9 cellular contexts compared by ENCODE assay signal in the genomic region with DNA sequence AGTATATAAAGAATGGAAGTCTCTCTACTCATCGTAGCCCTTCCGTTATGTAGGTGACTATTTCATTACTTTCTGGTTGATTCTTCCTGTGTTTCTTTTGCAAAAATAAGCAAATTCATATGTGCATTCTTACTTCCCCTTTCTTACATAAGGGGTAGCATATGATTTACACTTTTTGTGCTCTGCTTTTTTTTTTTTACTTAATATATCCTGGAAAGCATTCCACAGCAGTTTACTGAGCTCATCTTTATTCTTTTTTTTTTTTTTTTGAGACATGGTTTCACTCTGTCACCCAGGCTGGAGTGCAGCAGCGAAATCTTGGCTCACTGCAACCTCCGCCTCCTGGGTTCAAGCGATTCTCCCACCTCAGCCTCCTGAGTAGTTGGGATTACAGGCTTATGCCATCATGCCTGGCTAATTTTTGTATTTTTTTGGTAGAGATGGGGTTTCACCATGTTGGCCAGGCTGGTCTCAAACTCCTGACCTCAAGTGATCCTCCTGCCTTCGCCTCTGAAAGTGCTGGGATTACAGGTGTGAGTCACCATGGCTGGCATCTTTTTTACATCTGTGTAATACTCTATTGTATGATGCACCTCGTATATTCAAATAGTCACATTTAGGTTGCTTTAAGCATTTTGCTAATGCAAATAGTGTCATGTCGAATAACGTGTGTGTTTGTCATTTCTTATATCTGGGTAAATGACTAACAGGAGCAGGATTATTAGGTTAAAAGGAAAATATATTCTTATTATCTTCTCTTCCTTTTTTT. TPM values are rescaled to one million over a fixed set of nuclear protein-coding genes. Genes with fewer than 3 reads are reported as not detected.
A peak's percentile ranks its signal among the peaks of the same experiment; 100 is the strongest.
DNase-seq lines count a peak whose midpoint lies in the region; ATAC-seq, FAIRE-seq and TF ChIP-seq lines count a peak whose summit lies in the region.
"Had no signal": no experiment of that assay in that cellular context is flagged by ENCODE, and none has a peak within 500 bp of the region (broad histone marks: within the 10 kb centered on the region; RNA-seq: fewer than 3 reads in every experiment).

No MANE protein-coding gene starts in this region.

- TF ChIP-seq POLR2A in GM12878 (IDR thresholded peaks at IDR 0.05; ENCODE audit: low read depth, low read length) = no peak

- H3K27me3 ChIP-seq in GM12878 (replicated peaks in 1 of 2; ENCODE audit: control insufficient read depth in 2 of 2, insufficient read depth in 2 of 2, low read length in 1 of 2) = no peaks in the 10 kb centered on the region

- peak overlapping the region; percentile 66 for H3K9ac ChIP-seq in GM12878 (ENCODE audit: control insufficient read depth, insufficient read depth, low read length)

- H3K9me3 Mint-ChIP-seq in activated T-cell treated with anti-CD3 and anti-CD28 coated beads, Interleukin-2, amount 50 U/mL, for 72 hours = no peaks in the 10 kb centered on the region

- ATAC-seq in GM18520 (IDR thresholded peaks at IDR 0.05; ENCODE audit: unreplicated experiment) (peak; percentile 26), GM21576 (IDR thresholded peaks at IDR 0.05; ENCODE audit: unreplicated experiment) (peak; percentile 27), HG03378 (IDR thresholded peaks at IDR 0.05; ENCODE audit: unreplicated experiment) (peak; percentile 34), GM12878 (peak; percentile 79)
- ATAC-seq in activated T-cell treated with anti-CD3 and anti-CD28 coated beads, Interleukin-2, amount 50 U/mL, for 72 hours (replicated peaks in 1 of 2) = no peak

- H4K20me1 ChIP-seq in GM12878 (ENCODE audit: control insufficient read depth, insufficient read depth) = no peaks in the 10 kb centered on the region

- H3K4me1 Mint-ChIP-seq in activated T-cell treated with anti-CD3 and anti-CD28 coated beads, Interleukin-2, amount 50 U/mL, for 72 hours (ENCODE audit: low read depth) = peaks cover 12% of the 10 kb centered on the region

- H3K4me1 ChIP-seq in GM12878 (ENCODE audit: control insufficient read depth, insufficient read depth, low read length) = peaks cover 28% of the 10 kb centered on the region

- peak; percentile 41 to 42; a peak in 2 of 4 replicates for TF ChIP-seq EP300 in GM12878 (IDR thresholded peaks at IDR 0.05; ENCODE audit: borderline replicate concordance in 1 of 2, control insufficient read depth in 1 of 2, low read depth in 2 of 2, low read length in 2 of 2)

- peaks cover 18% of the 10 kb centered on the region for H3K27me3 Mint-ChIP-seq in activated T-cell treated with anti-CD3 and anti-CD28 coated beads, Interleukin-2, amount 50 U/mL, for 72 hours (ENCODE audit: low read depth)

- H3K27ac ChIP-seq in GM12878 (ENCODE audit: control insufficient read depth, insufficient read depth) = peak overlapping the region; percentile 93

- SMC1A ChIA-PET in GM12878 (lab: Charles Lee; ENCODE audit: uncharacterized antibody, unreplicated experiment) = interaction anchor here (1.0 to 2.0 kb wide), 10 partner anchors 11 to 231 kb away, joined by 3 to 8 read pairs (median 5); a partner anchor contains a TSS

- H3K4me2 ChIP-seq in GM12878 (ENCODE audit: control insufficient read depth, insufficient read depth) = peak overlapping the region; percentile 76

- BruUV-seq in GM12878 (replicated peaks; lab: Mats Ljungman, UMichigan) = no TSS peak

- peak; percentile 31 for FAIRE-seq in GM12878 (lab: Jason Lieb, UNC)

- DNase-seq in GM12878 (ENCODE audit: low read depth, low spot score) (no peak), activated T-cell treated with anti-CD3 and anti-CD28 coated beads for 4 hours (no peak), cerebellar cortex (ENCODE audit: low spot score) (no peak)
- DNase-seq in activated T-cell treated with anti-CD3 and anti-CD28 coated beads, Interleukin-2, amount 50 U/mL, for 72 hours = no peak
- DNase-seq in stimulated activated naive CD4-positive, alpha-beta T cell (lab: John Stamatoyannopoulos, UW) = no peak
- DNase-seq: NCI-H446 had no signal

- H3K27ac Mint-ChIP-seq in activated T-cell treated with anti-CD3 and anti-CD28 coated beads, Interleukin-2, amount 50 U/mL, for 72 hours = no peak overlapping the region

- CTCF ChIA-PET in GM12878 (lab: Yijun Ruan, JAX) = interaction anchor here (0.6 to 2.0 kb wide), 5 partner anchors 21 to 207 kb away, joined by 3 to 8 read pairs (median 3); no protein-coding TSS in a partner anchor

- no peak for TF ChIP-seq RAD21 in GM12878 (IDR thresholded peaks at IDR 0.05; ENCODE audit: insufficient read depth, low read depth, low read length)

- no peaks in the 10 kb centered on the region for H3K9me3 ChIP-seq in GM12878 (replicated peaks; ENCODE audit: control insufficient read depth, insufficient read depth, low read length)

- in situ Hi-C loops in GM12878 (cut with MboI) = loop anchor here (25.0 kb wide), 1 partner anchor 654 kb away; no protein-coding TSS in a partner anchor

- peak overlapping the region; percentile 34; the same call in 1 of the 2 replicates for H3K4me3 ChIP-seq in GM12878

- peak overlapping the region in 1 of 2 donors; percentile 6 for H3K4me3 Mint-ChIP-seq in activated T-cell treated with anti-CD3 and anti-CD28 coated beads, Interleukin-2, amount 50 U/mL, for 72 hours

- POLR2A ChIA-PET in GM12878 (lab: Charles Lee) = interaction anchor here (0.6 to 2.1 kb wide), 12 partner anchors 15 to 616 kb away, joined by 3 to 7 read pairs (median 3); a partner anchor contains a TSS

- intact Hi-C loops in GM12878 (cut with micrococcal nuclease; ENCODE audit: unreplicated experiment) = loop anchor here (5.0 kb wide), 1 partner anchor 51 kb away; a partner anchor contains a TSS

- no peaks in the 10 kb centered on the region for H3K36me3 Mint-ChIP-seq in activated T-cell treated with anti-CD3 and anti-CD28 coated beads, Interleukin-2, amount 50 U/mL, for 72 hours (ENCODE audit: insufficient read depth in 2 of 2)

- 1% methylated on average over 9 of the region's 9 CpGs for WGBS in GM12878 (ENCODE audit: insufficient coverage, insufficient replicate concordance, low lambda C conversion rate, missing lambda C conversion rate)

- RAD21 ChIA-PET in GM12878 (lab: Charles Lee; ENCODE audit: unreplicated experiment) = interaction anchor here (0.7 to 2.8 kb wide), 13 partner anchors 12 to 238 kb away, joined by 3 to 21 read pairs (median 4); a partner anchor contains a TSS

- no peaks in the 10 kb centered on the region for H3K79me2 ChIP-seq in GM12878 (ENCODE audit: control insufficient read depth, insufficient read depth, low read length)

- H2AFZ ChIP-seq in GM12878 (ENCODE audit: control insufficient read depth, low read depth, low read length) = no peak overlapping the region

- TF ChIP-seq CTCF in GM12878 (IDR thresholded peaks at IDR 0.05 in 2 of 3, conservative IDR thresholded peaks at IDR 0.05 in 1 of 3; ENCODE audit: control insufficient read depth in 2 of 3, extremely low read depth in 1 of 3, insufficient read depth in 1 of 3, low read depth in 3 of 3, low read length in 3 of 3) = no peak

- no peaks in the 10 kb centered on the region for H3K36me3 ChIP-seq in GM12878 (ENCODE audit: control insufficient read depth in 2 of 2, insufficient read depth in 2 of 2, low read length in 1 of 2)

RNA-seq across cellular contexts. Expression of a gene that starts 13.1 kb away (rescaled TPM):
- total RNA-seq in GM12878 (2013; cell fraction: nucleolus; rRNA removed) = 5.9 and 8.5 TPM in 2 replicates
- total RNA-seq in GM12878 (2014; rRNA removed) (20.2 and 22.2 TPM in 2 replicates), GM12878 (2014; rRNA removed; fragmentation: Illumina TruSeq; extraction: Trizol) (13.6 and 15.0 TPM in 2 replicates), GM12878 (2021) (24.8 and 25.5 TPM in 2 replicates)
- polyA plus RNA-seq in GM12878 (2011; ENCODE audit: low read depth) = 7.6 TPM
- polyA plus RNA-seq in GM12878 (2011; rRNA removed) (15.7 and 24.3 TPM in 2 replicates), GM12878 (2014; fragmentation: Illumina TruSeq; extraction: Trizol) (26.3 and 30.3 TPM in 2 replicates), GM12878 (2014; fragmentation: Nextera tagmentation; extraction: Ambion mirVana) (1 to 10 TPM; 2.3 to 2.5 TPM), GM12878 (2014; rRNA removed) (35.5 and 41.6 TPM in 2 replicates), GM12878 (2016; fragmentation: Nextera tagmentation; extraction: Ambion mirVana) (1 to 10 TPM; 1.6 to 1.7 TPM)
- polyA plus RNA-seq in GM12878 (2011; cell fraction: cytosol; rRNA removed) = 28.5 and 32.2 TPM in 2 replicates
- 19.4 and 24.8 TPM in 2 replicates for polyA plus RNA-seq in GM12878 (2011; cell fraction: nucleus; rRNA removed)
- 8.5 and 11.0 TPM in 2 replicates for polyA plus RNA-seq in GM12878 (2012)
- polyA minus RNA-seq in GM12878 (2011; rRNA and poly(A)+ RNA removed) = 21.5 and 25.9 TPM in 2 replicates
- polyA minus RNA-seq in GM12878 (2011; cell fraction: cytosol; rRNA and poly(A)+ RNA removed) = 9.0 and 9.6 TPM in 2 replicates
- 3.3 and 7.8 TPM in 2 replicates for polyA minus RNA-seq in GM12878 (2011; cell fraction: nucleus; rRNA and poly(A)+ RNA removed)
- 1 to 10 TPM in 1 of 2 donors, under 1 TPM in 1; 0.31 to 1.2 TPM for total RNA-seq in activated T-cell treated with anti-CD3 and anti-CD28 coated beads, Interleukin-2, amount 50 U/mL, for 72 hours

RNA-seq across cellular contexts. Expression of a gene that starts 15.0 kb away (rescaled TPM):
- total RNA-seq in GM12878 (2013; cell fraction: nucleolus; rRNA removed) = 112 and 121 TPM in 2 replicates
- 42.7 and 45.0 TPM in 2 replicates for total RNA-seq in GM12878 (2014; rRNA removed)
- 29.4 and 32.5 TPM in 2 replicates for total RNA-seq in GM12878 (2014; rRNA removed; fragmentation: Illumina TruSeq; extraction: Trizol)
- 40.2 and 43.3 TPM in 2 replicates for total RNA-seq in GM12878 (2021)
- polyA plus RNA-seq in GM12878 (2011; ENCODE audit: low read depth) = 25.0 TPM
- 27.9 and 44.7 TPM in 2 replicates for polyA plus RNA-seq in GM12878 (2011; rRNA removed)
- 61.6 and 76.5 TPM in 2 replicates for polyA plus RNA-seq in GM12878 (2011; cell fraction: cytosol; rRNA removed)
- 83.3 and 92.0 TPM in 2 replicates for polyA plus RNA-seq in GM12878 (2011; cell fraction: nucleus; rRNA removed)
- 27.6 and 38.4 TPM in 2 replicates for polyA plus RNA-seq in GM12878 (2012)
- 32.9 and 35.7 TPM in 2 replicates for polyA plus RNA-seq in GM12878 (2014; fragmentation: Illumina TruSeq; extraction: Trizol)
- 100 to 1,000 TPM in 1 of 2 experiments, 10 to 100 TPM in 1; 92.0 to 135 TPM for polyA plus RNA-seq in GM12878 (2014; fragmentation: Nextera tagmentation; extraction: Ambion mirVana)
- 68.2 and 69.9 TPM in 2 replicates for polyA plus RNA-seq in GM12878 (2014; rRNA removed)
- 10 to 100 TPM; 65.4 to 67.9 TPM for polyA plus RNA-seq in GM12878 (2016; fragmentation: Nextera tagmentation; extraction: Ambion mirVana)
- polyA minus RNA-seq in GM12878 (2011; rRNA and poly(A)+ RNA removed) = 37.2 and 70.2 TPM in 2 replicates
- polyA minus RNA-seq in GM12878 (2011; cell fraction: cytosol; rRNA and poly(A)+ RNA removed) = 8.8 and 18.7 TPM in 2 replicates
- polyA minus RNA-seq in GM12878 (2011; cell fraction: nucleus; rRNA and poly(A)+ RNA removed) = 51.0 and 104 TPM in 2 replicates
- 10 to 100 TPM; 29.6 to 29.7 TPM for total RNA-seq in activated T-cell treated with anti-CD3 and anti-CD28 coated beads, Interleukin-2, amount 50 U/mL, for 72 hours

RNA-seq across cellular contexts. Expression of a gene that starts 51.9 kb away (rescaled TPM):
- total RNA-seq in GM12878 (2013; cell fraction: nucleolus; rRNA removed) = 2.0 and 2.4 TPM in 2 replicates
- total RNA-seq in GM12878 (2014; rRNA removed) (6.3 and 7.0 TPM in 2 replicates), GM12878 (2014; rRNA removed; fragmentation: Illumina TruSeq; extraction: Trizol) (3.1 and 3.5 TPM in 2 replicates), GM12878 (2021) (8.1 and 8.9 TPM in 2 replicates)
- 1.0 TPM for polyA plus RNA-seq in GM12878 (2011; ENCODE audit: low read depth)
- polyA plus RNA-seq in GM12878 (2011; rRNA removed) (0.29 and 0.41 TPM in 2 replicates), GM12878 (2014; fragmentation: Illumina TruSeq; extraction: Trizol) (3.1 and 3.2 TPM in 2 replicates), GM12878 (2014; fragmentation: Nextera tagmentation; extraction: Ambion mirVana) (1 to 10 TPM in 1 of 2 experiments, under 1 TPM in 1; 0.63 to 1.8 TPM), GM12878 (2014; rRNA removed) (5.8 and 7.2 TPM in 2 replicates), GM12878 (2016; fragmentation: Nextera tagmentation; extraction: Ambion mirVana) (10 to 100 TPM in 1 of 2 experiments, 1 to 10 TPM in 1; 7.4 to 10.8 TPM)
- polyA plus RNA-seq in GM12878 (2011; cell fraction: cytosol; rRNA removed) = 0.78 and 1.0 TPM in 2 replicates
- polyA plus RNA-seq in GM12878 (2011; cell fraction: nucleus; rRNA removed) = 0.45 and 0.64 TPM in 2 replicates
- 1.8 and 2.6 TPM in 2 replicates for polyA plus RNA-seq in GM12878 (2012)
- polyA minus RNA-seq in GM12878 (2011; rRNA and poly(A)+ RNA removed) = 0.44 and 0.57 TPM in 2 replicates
- polyA minus RNA-seq in GM12878 (2011; cell fraction: cytosol; rRNA and poly(A)+ RNA removed) = 1.6 TPM in 2 replicates
- 0.73 and 0.86 TPM in 2 replicates for polyA minus RNA-seq in GM12878 (2011; cell fraction: nucleus; rRNA and poly(A)+ RNA removed)
- 1 to 10 TPM; 2.2 to 3.6 TPM for total RNA-seq in activated T-cell treated with anti-CD3 and anti-CD28 coated beads, Interleukin-2, amount 50 U/mL, for 72 hours

Comparison
In these comparisons a context has a peak if more than half of its experiments do, and no peak if none do; other contexts are left out.
1. ATAC-seq: peak in GM18520 (single experiment), GM21576 (single experiment), HG03378 (single experiment) and GM12878 (single experiment); none in activated T-cell treated with anti-CD3 and anti-CD28 coated beads, Interleukin-2, amount 50 U/mL, for 72 hours (0 of 2).